In genomic region chr1:168391759-168392681, GRCh38 we compare ENCODE assay signal across 15 cellular contexts.
A peak's percentile ranks its signal among the peaks of the same experiment; 100 is the strongest.
DNase-seq lines count a peak whose midpoint lies in the region; ATAC-seq, FAIRE-seq and TF ChIP-seq lines count a peak whose summit lies in the region.
"Had no signal": no experiment of that assay in that cellular context is flagged by ENCODE, and none has a peak within 500 bp of the region (broad histone marks: within the 10 kb centered on the region; RNA-seq: fewer than 3 reads in every experiment).

No MANE protein-coding gene starts in this region.

- FAIRE-seq in bronchial epithelial cell (lab: Jason Lieb, UNC): no peak
- FAIRE-seq: frontal cortex had no signal

- intact Hi-C loops in CD4-positive, alpha-beta memory T cell (cut with micrococcal nuclease): no loop called here

- H3K9me3 Mint-ChIP-seq in CD4-positive, alpha-beta memory T cell: no peaks in the 10 kb centered on the region
- H3K9me3 Mint-ChIP-seq: activated CD4-positive, alpha-beta T cell treated with anti-CD3 and anti-CD28 coated beads, Interleukin-2, amount 10 ng/mL, durations not matched to agents 7 days and 5 days had no signal

- H3K36me3 Mint-ChIP-seq in CD4-positive, alpha-beta memory T cell: no peaks in the 10 kb centered on the region

- peak overlapping the region in 6 of 7 donors; percentile 0 to 81 (median 34) for H3K27ac Mint-ChIP-seq in CD4-positive, alpha-beta memory T cell
- H3K27ac Mint-ChIP-seq: activated CD4-positive, alpha-beta T cell treated with anti-CD3 and anti-CD28 coated beads, Interleukin-2, amount 10 ng/mL, durations not matched to agents 7 days and 5 days had no signal

- no peak overlapping the region for H3K4me3 ChIP-seq in CD4-positive, alpha-beta memory T cell (ENCODE audit: low read length in 2 of 2)
- no peak overlapping the region for H3K4me3 ChIP-seq in bronchial epithelial cell (ENCODE audit: low read depth, low read length)
- H3K4me3 ChIP-seq: upper lobe of right lung had no signal

- H3K36me3 ChIP-seq in CD4-positive, alpha-beta memory T cell (ENCODE audit: insufficient read depth, low read length): no peaks in the 10 kb centered on the region
- H3K36me3 ChIP-seq in bronchial epithelial cell (ENCODE audit: control insufficient read depth, insufficient read depth, low read length): no peaks in the 10 kb centered on the region
- H3K36me3 ChIP-seq: upper lobe of right lung had no signal

- H3K27me3 ChIP-seq in CD4-positive, alpha-beta memory T cell (ENCODE audit: insufficient read depth, low read length): no peaks in the 10 kb centered on the region
- H3K27me3 ChIP-seq in bronchial epithelial cell (ENCODE audit: control insufficient read depth, insufficient read depth, low read length): no peaks in the 10 kb centered on the region
- H3K27me3 ChIP-seq: upper lobe of right lung had no signal

- peaks cover 2% of the 10 kb centered on the region in 2 donors for H3K27me3 Mint-ChIP-seq in CD4-positive, alpha-beta memory T cell

- peaks cover 23% of the 10 kb centered on the region for H3K4me1 ChIP-seq in CD4-positive, alpha-beta memory T cell (ENCODE audit: insufficient read depth, low read length)

- TF ChIP-seq CTCF in bronchial epithelial cell (IDR thresholded peaks at IDR 0.05; ENCODE audit: insufficient read depth, low read length, severe bottlenecking): no peak
- no peak for TF ChIP-seq CTCF in GM10266 (IDR thresholded peaks at IDR 0.05; ENCODE audit: control insufficient read depth, insufficient read depth, low read depth, missing control alignments)

- H3K4me3 Mint-ChIP-seq in CD4-positive, alpha-beta memory T cell: peak overlapping the region in 6 of 8 donors; percentile 31 to 63 (median 46)
- H3K4me3 Mint-ChIP-seq: activated CD4-positive, alpha-beta T cell treated with anti-CD3 and anti-CD28 coated beads, Interleukin-2, amount 10 ng/mL, durations not matched to agents 7 days and 5 days had no signal

- POLR2A ChIA-PET in CD4-positive, alpha-beta memory T cell (lab: Charles Lee; ENCODE audit: partially characterized antibody): interaction anchor here (0.9 to 1.4 kb wide), 7 partner anchors 9 to 95 kb away, joined by 3 to 5 read pairs (median 3); no protein-coding TSS in a partner anchor

- ATAC-seq in GM19328 (IDR thresholded peaks at IDR 0.05; ENCODE audit: unreplicated experiment): no peak
- ATAC-seq: upper lobe of right lung had no signal

- DNase-seq in CD4-positive, alpha-beta memory T cell: no peak
- peak; percentile 42 for DNase-seq in NCI-H1092 (lab: John Stamatoyannopoulos, UW)
- peak; percentile 57 for DNase-seq in bronchial epithelial cell (ENCODE audit: low read depth)
- DNase-seq in mucosa of gallbladder (ENCODE audit: low spot score): peak; percentile 80
- no peak for DNase-seq in T-helper 1 cell
- no peak for DNase-seq in GM10266 (ENCODE audit: extremely low spot score)
- no peak for DNase-seq in RKO (ENCODE audit: low spot score)
- DNase-seq: activated CD4-positive, alpha-beta T cell treated with anti-CD3 and anti-CD28 coated beads, Interleukin-2, amount 10 ng/mL, durations not matched to agents 7 days and 5 days; DMS153; NCI-H1105; retina; stimulated activated CD4-positive, alpha-beta T cell treated with anti-CD3 and anti-CD28 coated beads, Interleukin-4, amount 100 ng/mL, for 1 hour; upper lobe of right lung had no signal

- H3K9me3 ChIP-seq in CD4-positive, alpha-beta memory T cell (ENCODE audit: control insufficient read depth in 1 of 2, low read length in 2 of 2): no peaks in the 10 kb centered on the region
- H3K9me3 ChIP-seq: upper lobe of right lung had no signal

- CTCF ChIA-PET in CD4-positive, alpha-beta memory T cell (lab: Charles Lee; ENCODE audit: partially characterized antibody): interaction anchor here (1.0 to 5.9 kb wide), 3 partner anchors 30 to 49 kb away, joined by 3 to 35 read pairs (median 4); no protein-coding TSS in a partner anchor

- H3K4me1 Mint-ChIP-seq in CD4-positive, alpha-beta memory T cell: peaks cover 15 to 48% (median 30%) of the 10 kb centered on the region in 4 donors

- H3K27ac ChIP-seq in CD4-positive, alpha-beta memory T cell (ENCODE audit: low read depth, low read length): no peak overlapping the region
- H3K27ac ChIP-seq: upper lobe of right lung had no signal

Comparison
In these comparisons a context has a peak if more than half of its experiments do, and no peak if none do; other contexts are left out.
1. DNase-seq: peak in NCI-H1092 (single experiment), bronchial epithelial cell (single experiment) and mucosa of gallbladder (single experiment); none in CD4-positive, alpha-beta memory T cell (0 of 5), T-helper 1 cell (0 of 5), GM10266 (single experiment) and RKO (single experiment).